ENCODE assay signal across 1 cellular context in the genomic region with DNA sequence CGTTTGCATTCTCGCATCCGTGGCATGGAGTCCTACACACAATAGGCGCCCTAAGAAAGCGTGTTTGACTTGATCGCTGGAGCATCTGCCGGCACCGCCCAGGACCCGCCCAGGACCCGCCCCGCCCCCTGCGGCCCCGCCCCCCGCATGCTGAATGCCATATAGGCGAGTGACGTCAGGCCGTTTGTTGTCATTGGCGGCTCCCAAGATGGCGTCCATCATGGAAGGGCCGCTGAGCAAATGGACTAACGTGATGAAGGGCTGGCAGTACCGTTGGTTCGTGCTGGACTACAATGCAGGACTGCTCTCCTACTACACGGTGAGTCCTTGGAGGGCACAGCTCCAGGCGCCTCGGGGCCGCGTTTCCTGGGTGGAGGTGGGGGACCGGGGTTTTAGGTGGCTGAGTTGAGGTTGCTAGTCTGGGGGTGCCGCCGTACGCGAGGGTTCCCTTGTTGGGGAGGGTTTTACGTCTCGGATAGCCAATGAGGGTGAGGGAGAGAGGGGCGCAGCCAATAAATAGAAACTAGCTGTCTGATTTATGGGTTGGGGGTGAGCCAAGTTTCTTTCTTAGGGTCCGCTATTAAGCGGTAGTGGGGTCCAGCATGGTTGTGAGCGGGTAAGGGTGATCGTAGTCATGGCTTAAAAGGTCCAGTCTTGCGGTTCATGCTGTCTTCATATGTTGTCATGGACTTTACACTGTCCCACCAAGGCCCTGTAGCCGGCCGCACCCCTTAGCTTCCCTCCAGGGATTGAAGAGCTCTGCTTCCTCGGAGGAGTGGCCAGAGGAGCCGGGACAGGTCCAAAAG.
TF ChIP-seq lines count a peak whose summit lies in the region.

Gene OSBPL9, plus strand, starts transcription at position 190 of the 806 bp plus-strand sequence. Its CDS starts 19 bp downstream, at position 209.

TF ChIP-seq in IMR-90, 13 proteins besides CTCF, POLR2A, EP300 and RAD21 (continued from another document):
- no peak for TF ChIP-seq RCOR1 (IDR thresholded peaks at IDR 0.05; ENCODE audit: insufficient replicate concordance, low read length)
